In genomic region chr17:29133146-29133713, GRCh38 we compare ENCODE assay signal across 10 cellular contexts. TPM values are rescaled to one million over a fixed set of nuclear protein-coding genes. Genes with fewer than 3 reads are reported as not detected.
DNase-seq lines count a peak whose midpoint lies in the region; ATAC-seq, FAIRE-seq and TF ChIP-seq lines count a peak whose summit lies in the region.
"Had no signal": no experiment of that assay in that cellular context is flagged by ENCODE, and none has a peak within 500 bp of the region (broad histone marks: within the 10 kb centered on the region; RNA-seq: fewer than 3 reads in every experiment).

No MANE protein-coding gene starts in this region.

- POLR2A ChIA-PET in CD8-positive, alpha-beta T cell (lab: Charles Lee): interaction anchor here (1.4 kb wide), 1 partner anchor 15 kb away, joined by 3 read pairs; no protein-coding TSS in a partner anchor

- H3K4me1 ChIP-seq in gastroesophageal sphincter (peaks cover 0 to 35% (median 11%) of the 10 kb centered on the region in 3 donors), psoas muscle (peaks cover 87% of the 10 kb centered on the region)
- H3K4me1 ChIP-seq in CD8-positive, alpha-beta T cell (ENCODE audit: insufficient read depth, low read length): peaks cover 7% of the 10 kb centered on the region
- H3K4me1 ChIP-seq: colonic mucosa had no signal

- intact Hi-C loops in psoas muscle (cut with DNase I): no loop called here
- intact Hi-C loops in CD8-positive, alpha-beta T cell (cut with DNase I, micrococcal nuclease): no loop called here

- H3K9me3 ChIP-seq in T-helper 17 cell (ENCODE audit: control insufficient read depth, low read length, poor library complexity, severe bottlenecking): no peaks in the 10 kb centered on the region
- H3K9me3 ChIP-seq in gastroesophageal sphincter: no peaks in the 10 kb centered on the region
- H3K9me3 ChIP-seq in psoas muscle: no peaks in the 10 kb centered on the region
- no peaks in the 10 kb centered on the region for H3K9me3 ChIP-seq in CD8-positive, alpha-beta T cell (ENCODE audit: low read length)
- H3K9me3 ChIP-seq: colonic mucosa had no signal

- peaks cover 0 to 33% of the 10 kb centered on the region in 2 donors for H3K36me3 ChIP-seq in gastroesophageal sphincter
- H3K36me3 ChIP-seq in psoas muscle (ENCODE audit: insufficient read depth in 1 of 2, low read depth in 1 of 2): peaks cover 0 to 74% of the 10 kb centered on the region in 2 donors
- H3K36me3 ChIP-seq in CD8-positive, alpha-beta T cell (ENCODE audit: insufficient read depth, low read length): no peaks in the 10 kb centered on the region
- H3K36me3 ChIP-seq: colonic mucosa had no signal

- H3K4me3 ChIP-seq in gastroesophageal sphincter (no peak overlapping the region), psoas muscle (peak overlapping the region; percentile 61)
- no peak overlapping the region for H3K4me3 ChIP-seq in CD8-positive, alpha-beta T cell (ENCODE audit: low read depth, low read length)
- H3K4me3 ChIP-seq: colonic mucosa had no signal

- peak overlapping the region; percentile 85 for H3K27ac Mint-ChIP-seq in T-helper 17 cell
- H3K27ac Mint-ChIP-seq in CD8-positive, alpha-beta T cell: no peak overlapping the region
- H3K27ac Mint-ChIP-seq: T-cell had no signal

- TF ChIP-seq CTCF in gastroesophageal sphincter (IDR thresholded peaks at IDR 0.05) (no peak), psoas muscle (IDR thresholded peaks at IDR 0.05) (no peak)
- no peak for TF ChIP-seq CTCF in CD8-positive, alpha-beta T cell (IDR thresholded peaks at IDR 0.05)

- no peak for TF ChIP-seq EP300 in gastroesophageal sphincter (IDR thresholded peaks at IDR 0.05)

- DNase-seq in GM04504 (ENCODE audit: low read depth) (peak; percentile 73), T-helper 17 cell (no peak), psoas muscle (peak; percentile 79 to 90), amniotic stem cell (lab: John Stamatoyannopoulos, UW) (no peak), GM12891 (ENCODE audit: insufficient read length, low spot score) (no peak)
- DNase-seq in stimulated activated naive CD4-positive, alpha-beta T cell treated with Interleukin-2 at 50 U/mL for 16 hours (lab: John Stamatoyannopoulos, UW): no peak
- no peak for DNase-seq in CD8-positive, alpha-beta T cell
- DNase-seq: colonic mucosa, T-cell had no signal

- H3K4me3 Mint-ChIP-seq in T-helper 17 cell: no peak overlapping the region
- no peak overlapping the region for H3K4me3 Mint-ChIP-seq in CD8-positive, alpha-beta T cell
- H3K4me3 Mint-ChIP-seq: T-cell had no signal

- WGBS in gastroesophageal sphincter (ENCODE audit: low coverage in 1 of 2), 2 donors: 50% methylated on average over 2 of the region's 4 CpGs; no CpG with 5 or more reads in 1 of the 2 donors
- 19 to 28% (median 24%) methylated on average over 4 of the region's 4 CpGs for WGBS in psoas muscle, 3 donors

- no peaks in the 10 kb centered on the region for H3K36me3 Mint-ChIP-seq in T-helper 17 cell (ENCODE audit: low read depth)
- peaks cover 49% of the 10 kb centered on the region for H3K36me3 Mint-ChIP-seq in CD8-positive, alpha-beta T cell

- ATAC-seq in T-helper 17 cell (no peak), gastroesophageal sphincter (peak; percentile 76), psoas muscle (peak; percentile 87 to 90 (median 88))
- ATAC-seq in CD8-positive, alpha-beta T cell: no peak
- ATAC-seq: T-cell had no signal

- H3K27me3 ChIP-seq in gastroesophageal sphincter: no peaks in the 10 kb centered on the region
- H3K27me3 ChIP-seq in psoas muscle (ENCODE audit: insufficient read depth in 3 of 3, low read length in 2 of 3): no peaks in the 10 kb centered on the region
- no peaks in the 10 kb centered on the region for H3K27me3 ChIP-seq in CD8-positive, alpha-beta T cell (ENCODE audit: insufficient read depth, low read length)
- H3K27me3 ChIP-seq: colonic mucosa had no signal

- no peak for TF ChIP-seq POLR2A in gastroesophageal sphincter (IDR thresholded peaks at IDR 0.05)
- TF ChIP-seq POLR2A in GM12891 (IDR thresholded peaks at IDR 0.05; ENCODE audit: low read depth, low read length): no peak

- no peaks in the 10 kb centered on the region for H3K27me3 Mint-ChIP-seq in T-helper 17 cell
- H3K27me3 Mint-ChIP-seq in CD8-positive, alpha-beta T cell (ENCODE audit: low read depth): no peaks in the 10 kb centered on the region
- H3K27me3 Mint-ChIP-seq: T-cell had no signal

- H3K9me3 Mint-ChIP-seq in CD8-positive, alpha-beta T cell: no peaks in the 10 kb centered on the region
- H3K9me3 Mint-ChIP-seq: T-cell had no signal

- peaks cover 39% of the 10 kb centered on the region for H3K4me1 Mint-ChIP-seq in T-helper 17 cell
- peaks cover 39% of the 10 kb centered on the region for H3K4me1 Mint-ChIP-seq in CD8-positive, alpha-beta T cell (ENCODE audit: low read depth)

- no peak for FAIRE-seq in GM12891 (lab: Jason Lieb, UNC)

- H3K27ac ChIP-seq in gastroesophageal sphincter (peak overlapping the region in 3 of 4 donors; percentile 16 to 58 (median 35)), psoas muscle (peak overlapping the region; percentile 93)
- no peak overlapping the region for H3K27ac ChIP-seq in CD8-positive, alpha-beta T cell (ENCODE audit: low read depth, low read length)
- H3K27ac ChIP-seq: colonic mucosa had no signal

- CTCF ChIA-PET in CD8-positive, alpha-beta T cell (lab: Charles Lee): interaction anchor here (1.5 to 8.5 kb wide), 6 partner anchors 9 to 86 kb away, joined by 5 to 80 read pairs (median 11); partner anchors contain the start of gene MYO18A

TF ChIP-seq in GM12891, 5 proteins besides CTCF, POLR2A, EP300 and RAD21:
- TF ChIP-seq SPI1 (IDR thresholded peaks at IDR 0.05; ENCODE audit: low read depth, low read length) (no peak), POLR2AphosphoS5 (IDR thresholded peaks at IDR 0.05; ENCODE audit: low read depth, low read length) (no peak), PAX5 (IDR thresholded peaks at IDR 0.05; ENCODE audit: insufficient read depth, low read length, severe bottlenecking) (no peak), TAF1 (IDR thresholded peaks at IDR 0.05; ENCODE audit: low read depth, low read length) (no peak), POU2F2 (IDR thresholded peaks at IDR 0.05; ENCODE audit: low read depth, low read length) (no peak)

RNA-seq across cellular contexts. Expression of gene MYO18A, which starts 47.0 kb away (rescaled TPM):
- total RNA-seq in T-helper 17 cell (100 to 1,000 TPM; 142 to 153 TPM), gastroesophageal sphincter (10 to 100 TPM; 45.5 to 70.5 (median 56.5) TPM), psoas muscle (1,000 to 10,000 TPM in 2 of 4 donors, 100 to 1,000 TPM in 2; 770 to 1,274 (median 938) TPM)
- polyA plus RNA-seq in psoas muscle: 100 to 1,000 TPM; 142 to 538 (median 318) TPM
- 25.5 TPM for polyA plus RNA-seq in GM12891 (2012; ENCODE audit: low read depth, missing spikeins)
- 10 to 100 TPM; 48.5 to 52.9 TPM for total RNA-seq in CD8-positive, alpha-beta T cell

Comparison
In these comparisons a context has a peak if more than half of its experiments do, and no peak if none do; other contexts are left out.
1. DNase-seq: peak in GM04504 (single experiment) and psoas muscle (2 of 2); none in T-helper 17 cell (0 of 3), amniotic stem cell (single experiment), stimulated activated naive CD4-positive, alpha-beta T cell treated with Interleukin-2 at 50 U/mL for 16 hours (single experiment), GM12891 (single experiment) and CD8-positive, alpha-beta T cell (0 of 7).
2. ATAC-seq: peak in gastroesophageal sphincter (single experiment) and psoas muscle (4 of 4); none in T-helper 17 cell (single experiment) and CD8-positive, alpha-beta T cell (single experiment).
3. RNA of gene MYO18A, which starts 47.0 kb away (total RNA-seq): 770 to 1,274 TPM in psoas muscle; 142 to 153 TPM in T-helper 17 cell, 45.5 to 70.5 TPM in gastroesophageal sphincter and 48.5 to 52.9 TPM in CD8-positive, alpha-beta T cell; every median in the first group is over 4 times any median in the second.